ENCODE assay signal across 26 cellular contexts in the genomic region with DNA sequence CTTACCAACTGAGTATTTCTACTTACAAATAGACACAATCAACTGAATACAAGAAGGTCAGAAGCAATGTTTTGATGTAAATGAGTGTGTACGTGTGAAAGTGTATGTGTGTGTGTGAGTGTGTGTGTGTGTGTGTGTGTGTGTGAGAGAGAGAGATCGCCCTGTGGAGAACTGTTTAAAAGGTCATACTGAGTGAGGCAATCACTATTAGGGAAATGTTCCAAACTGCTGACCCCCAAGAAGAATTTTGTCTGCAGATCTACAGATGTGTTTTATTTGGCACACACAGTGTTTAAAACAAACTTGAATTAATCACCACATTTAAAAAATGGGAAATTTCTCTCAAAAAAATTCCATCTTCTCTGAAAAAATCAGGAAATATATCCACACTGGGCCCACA.
DNase-seq lines count a peak whose midpoint lies in the region; ATAC-seq, FAIRE-seq and TF ChIP-seq lines count a peak whose summit lies in the region.
"Had no signal": no experiment of that assay in that cellular context is flagged by ENCODE, and none has a peak within 500 bp of the region (broad histone marks: within the 10 kb centered on the region; RNA-seq: fewer than 3 reads in every experiment).

No MANE protein-coding gene starts in this region.

- TF ChIP-seq EP300 in H1 (IDR thresholded peaks at IDR 0.05; ENCODE audit: borderline replicate concordance in 1 of 2, low read depth in 2 of 2, low read length in 2 of 2), result no peak

- no peak for TF ChIP-seq RAD21 in H1 (IDR thresholded peaks at IDR 0.05 in 1 of 2, conservative IDR thresholded peaks at IDR 0.05 in 1 of 2; ENCODE audit: low read depth in 2 of 2, low read length in 2 of 2)

- no peaks in the 10 kb centered on the region for H3K36me3 Mint-ChIP-seq in osteocyte (ENCODE audit: unreplicated experiment)
- no peaks in the 10 kb centered on the region for H3K36me3 Mint-ChIP-seq in activated CD8-positive, alpha-beta T cell treated with anti-CD3 and anti-CD28 coated beads, Interleukin-2, amount 10 ng/mL, durations not matched to agents 7 days and 5 days (ENCODE audit: low read depth)
- H3K36me3 Mint-ChIP-seq: CD4-positive, alpha-beta memory T cell had no signal

- H3F3A ChIP-seq in GM23248 (ENCODE audit: insufficient read depth), result peaks cover 9% of the 10 kb centered on the region

- H3K4ac ChIP-seq in H1 (replicated peaks; ENCODE audit: insufficient read length, low read depth, low read length), result no peak overlapping the region

- no peak overlapping the region for H2BK12ac ChIP-seq in H1 (ENCODE audit: low read depth, low read length)

- H3K79me1 ChIP-seq in H1 (ENCODE audit: low read depth, low read length), result no peaks in the 10 kb centered on the region

- 0 out of 2 replicates have a peak overlapping the region, but pooled peaks have one; percentile 5 for H2AFZ ChIP-seq in GM23248
- no peak overlapping the region for H2AFZ ChIP-seq in H1 (ENCODE audit: low read length)
- H2AFZ ChIP-seq: PC-9 had no signal

- H2AK5ac ChIP-seq in H1 (ENCODE audit: low read depth, low read length), result no peak overlapping the region

- H4K20me1 ChIP-seq in GM23248 (ENCODE audit: insufficient read depth) (no peaks in the 10 kb centered on the region), H1 (replicated peaks in 1 of 2; ENCODE audit: control insufficient read depth in 1 of 2, insufficient read depth in 2 of 2, low read length in 2 of 2) (no peaks in the 10 kb centered on the region)

- FAIRE-seq in H1 (lab: Jason Lieb, UNC), result no peak
- FAIRE-seq: A204.1, GM12891, HTR-8/SVneo had no signal

- H3K79me2 ChIP-seq in GM23248 (ENCODE audit: insufficient read depth) (no peaks in the 10 kb centered on the region), H1 (ENCODE audit: control insufficient read depth in 1 of 2, insufficient read depth in 2 of 2, low read length in 2 of 2) (no peaks in the 10 kb centered on the region)

- no peak for ATAC-seq in SK-N-SH treated with all-trans-retinoic acid at 6 μM for 48 hours
- no peak for ATAC-seq in activated CD8-positive, alpha-beta T cell treated with anti-CD3 and anti-CD28 coated beads, Interleukin-2, amount 10 ng/mL, durations not matched to agents 7 days and 5 days
- ATAC-seq: Right ventricle myocardium inferior had no signal

- H3K9ac ChIP-seq in GM23248 (no peak overlapping the region), H1 (replicated peaks in 1 of 4; ENCODE audit: extremely low read depth in 1 of 4, low read depth in 3 of 4, low read length in 3 of 4) (no peak overlapping the region)

- H3K23me2 ChIP-seq in H1 (ENCODE audit: low read depth, low read length), result no peaks in the 10 kb centered on the region; the same call in 1 of the 2 replicates

- H3K27ac Mint-ChIP-seq in osteocyte (ENCODE audit: unreplicated experiment), result peak overlapping the region; percentile 9
- H3K27ac Mint-ChIP-seq in activated CD8-positive, alpha-beta T cell treated with anti-CD3 and anti-CD28 coated beads, Interleukin-2, amount 10 ng/mL, durations not matched to agents 7 days and 5 days, result no peak overlapping the region
- H3K27ac Mint-ChIP-seq: CD4-positive, alpha-beta memory T cell had no signal

- H3K4me2 ChIP-seq in GM23248 (ENCODE audit: unreplicated experiment) (no peak overlapping the region), H1 (ENCODE audit: insufficient read depth in 1 of 2, low read depth in 2 of 2, low read length in 2 of 2) (no peak overlapping the region)
- H3K4me2 ChIP-seq: PC-9 had no signal

- H3K56ac ChIP-seq in H1 (replicated peaks; ENCODE audit: insufficient read length, low read depth, low read length), result peak overlapping the region; percentile 92

- WGBS in GM23248 (ENCODE audit: low coverage in 1 of 2, low lambda C conversion rate in 2 of 2, missing lambda C conversion rate in 2 of 2), 2 experiments, result 91 to 98% methylated on average over 2 of the region's 2 CpGs
- 86% methylated on average over 2 of the region's 2 CpGs; no CpG with 5 or more reads in 1 of the 2 experiments for WGBS in H1 (ENCODE audit: extremely low coverage in 1 of 2, insufficient coverage in 1 of 2, insufficient read length in 1 of 2, insufficient replicate concordance in 2 of 2, low coverage in 1 of 2, low lambda C conversion rate in 2 of 2, missing lambda C conversion rate in 1 of 2), 2 experiments

- H3K36me3 ChIP-seq in GM23248 (ENCODE audit: low read depth), result no peaks in the 10 kb centered on the region
- no peaks in the 10 kb centered on the region for H3K36me3 ChIP-seq in H1 (ENCODE audit: control insufficient read depth in 2 of 4, insufficient read depth in 4 of 4, low read length in 3 of 4)
- H3K36me3 ChIP-seq: SJCRH30 had no signal

- H3K4me3 ChIP-seq in GM23248, result no peak overlapping the region
- no peak overlapping the region for H3K4me3 ChIP-seq in H1 (ENCODE audit: extremely low read depth in 1 of 4, insufficient read depth in 2 of 4, low read depth in 3 of 4, low read length in 4 of 4)
- no peak overlapping the region for H3K4me3 ChIP-seq in fibroblast of pulmonary artery (replicated peaks; ENCODE audit: low read depth, low read length)
- H3K4me3 ChIP-seq: PC-9, SJCRH30 had no signal

- in situ Hi-C loops in GM23248 (cut with MboI), result no loop called here

- H3K18ac ChIP-seq in H1 (ENCODE audit: extremely low read depth, low read length), result no peak overlapping the region

- H4K91ac ChIP-seq in H1 (replicated peaks; ENCODE audit: insufficient read length, low read length), result no peak overlapping the region

- H3K14ac ChIP-seq in H1 (ENCODE audit: insufficient read length), result no peak overlapping the region

- H2BK20ac ChIP-seq in H1 (ENCODE audit: low read length), result no peak overlapping the region

- CTCF ChIA-PET in H1 (lab: Charles Lee; ENCODE audit: partially characterized antibody), result interaction anchor here (1.7 kb wide), 1 partner anchor 654 kb away, joined by 3 read pairs; no protein-coding TSS in a partner anchor
- CTCF ChIA-PET in activated CD8-positive, alpha-beta T cell treated with anti-CD3 and anti-CD28 coated beads, Interleukin-2, amount 10 ng/mL, durations not matched to agents 7 days and 5 days (lab: Charles Lee), result no interaction called here

- H3K27me3 ChIP-seq in GM23248 (replicated peaks; ENCODE audit: insufficient read depth), result no peaks in the 10 kb centered on the region
- no peaks in the 10 kb centered on the region for H3K27me3 ChIP-seq in H1 (replicated peaks in 1 of 4; ENCODE audit: control insufficient read depth in 3 of 4, extremely low read depth in 1 of 4, insufficient read depth in 3 of 4, low read length in 3 of 4)
- H3K27me3 ChIP-seq: SJCRH30 had no signal

- H2BK120ac ChIP-seq in H1 (replicated peaks; ENCODE audit: low read depth, low read length), result no peak overlapping the region

- no peak overlapping the region for H4K8ac ChIP-seq in H1 (ENCODE audit: extremely low read depth, insufficient read depth, low read length)

- H3K23ac ChIP-seq in H1 (ENCODE audit: insufficient read length), result no peak overlapping the region

- no peak for TF ChIP-seq CTCF in H1 (IDR thresholded peaks at IDR 0.05; ENCODE audit: control extremely low read depth in 1 of 3, insufficient read depth in 1 of 3, low read depth in 1 of 3, low read length in 3 of 3)
- no peak for TF ChIP-seq CTCF in fibroblast of pulmonary artery (IDR thresholded peaks at IDR 0.05; ENCODE audit: low read length, missing control alignments)
- no peak for TF ChIP-seq CTCF in osteocyte (IDR thresholded peaks at IDR 0.05)

- no peaks in the 10 kb centered on the region; the same call in 1 of the 2 replicates for H3K9me2 ChIP-seq in GM23248 (ENCODE audit: insufficient read depth)

- no peaks in the 10 kb centered on the region for H3K9me3 ChIP-seq in GM23248 (ENCODE audit: low read depth)
- no peaks in the 10 kb centered on the region for H3K9me3 ChIP-seq in H1 (ENCODE audit: insufficient read depth in 2 of 2, low read depth in 1 of 2, low read length in 1 of 2)
- H3K9me3 ChIP-seq: SJCRH30 had no signal

- TF ChIP-seq POLR2A in H1 (IDR thresholded peaks at IDR 0.05; ENCODE audit: control extremely low read depth in 1 of 2, low read depth in 2 of 2, low read length in 2 of 2), result no peak

- H2BK15ac ChIP-seq in H1 (ENCODE audit: low read length), result no peak overlapping the region

- H3K27ac ChIP-seq in GM23248 (no peak overlapping the region), H1 (ENCODE audit: low read depth, low read length) (no peak overlapping the region)
- H3K27ac ChIP-seq: PC-9, SJCRH30 had no signal

- no peak overlapping the region for H2BK5ac ChIP-seq in H1 (ENCODE audit: low read depth, low read length)

- DNase-seq in GM23248 (no peak), H1 (ENCODE audit: low read depth in 1 of 2, low spot score in 2 of 2) (no peak), fibroblast of pulmonary artery (ENCODE audit: low read depth) (peak; percentile 0), osteocyte (ENCODE audit: extremely low spot score, unreplicated experiment) (no peak), HCEC 1CT (no peak), amygdala (lab: John Stamatoyannopoulos, UW) (no peak)
- DNase-seq in activated CD8-positive, alpha-beta T cell treated with anti-CD3 and anti-CD28 coated beads, Interleukin-2, amount 10 ng/mL, durations not matched to agents 7 days and 5 days, result no peak
- DNase-seq: C1 segment of cervical spinal cord; CD4-positive, alpha-beta memory T cell; COR-L47; DMS53; GDM1; KBM-7; MV-4-11; NCI-H1105 treated with DMSO at 0.1 percent for 48 hours; NCI-H1694; NCI-H2081; NCI-H2227 treated with DMSO at 0.1 percent for 48 hours; NCI-H526 treated with DMSO at 0.1 percent for 48 hours; PC-9; SJCRH30 had no signal

- H3K4me1 Mint-ChIP-seq in osteocyte (ENCODE audit: unreplicated experiment), result peaks cover 51% of the 10 kb centered on the region
- no peaks in the 10 kb centered on the region for H3K4me1 Mint-ChIP-seq in activated CD8-positive, alpha-beta T cell treated with anti-CD3 and anti-CD28 coated beads, Interleukin-2, amount 10 ng/mL, durations not matched to agents 7 days and 5 days (ENCODE audit: low read depth)
- H3K4me1 Mint-ChIP-seq: CD4-positive, alpha-beta memory T cell had no signal

- no peaks in the 10 kb centered on the region for H3K27me3 Mint-ChIP-seq in osteocyte (ENCODE audit: unreplicated experiment)
- H3K27me3 Mint-ChIP-seq in activated CD8-positive, alpha-beta T cell treated with anti-CD3 and anti-CD28 coated beads, Interleukin-2, amount 10 ng/mL, durations not matched to agents 7 days and 5 days (ENCODE audit: low read depth), result no peaks in the 10 kb centered on the region
- H3K27me3 Mint-ChIP-seq: CD4-positive, alpha-beta memory T cell had no signal

- no peak overlapping the region for H3K4me3 Mint-ChIP-seq in osteocyte (ENCODE audit: unreplicated experiment)
- no peak overlapping the region for H3K4me3 Mint-ChIP-seq in activated CD8-positive, alpha-beta T cell treated with anti-CD3 and anti-CD28 coated beads, Interleukin-2, amount 10 ng/mL, durations not matched to agents 7 days and 5 days
- H3K4me3 Mint-ChIP-seq: CD4-positive, alpha-beta memory T cell had no signal

- no peak overlapping the region for H4K5ac ChIP-seq in H1 (ENCODE audit: insufficient read length, low read depth, low read length)

- H3K4me1 ChIP-seq in GM23248 (ENCODE audit: insufficient read depth) (peaks cover 12% of the 10 kb centered on the region), H1 (replicated peaks in 1 of 4; ENCODE audit: control insufficient read depth in 3 of 4, insufficient read depth in 4 of 4, low read length in 3 of 4) (no peaks in the 10 kb centered on the region)
- H3K4me1 ChIP-seq: SJCRH30 had no signal

- no peaks in the 10 kb centered on the region for H3K9me3 Mint-ChIP-seq in osteocyte (ENCODE audit: unreplicated experiment)
- no peaks in the 10 kb centered on the region for H3K9me3 Mint-ChIP-seq in activated CD8-positive, alpha-beta T cell treated with anti-CD3 and anti-CD28 coated beads, Interleukin-2, amount 10 ng/mL, durations not matched to agents 7 days and 5 days (ENCODE audit: insufficient read depth)

- POLR2A ChIA-PET in H1 (lab: Charles Lee; ENCODE audit: partially characterized antibody), result no interaction called here
- POLR2A ChIA-PET in activated CD8-positive, alpha-beta T cell treated with anti-CD3 and anti-CD28 coated beads, Interleukin-2, amount 10 ng/mL, durations not matched to agents 7 days and 5 days (lab: Charles Lee), result no interaction called here
